In the genomic region with DNA sequence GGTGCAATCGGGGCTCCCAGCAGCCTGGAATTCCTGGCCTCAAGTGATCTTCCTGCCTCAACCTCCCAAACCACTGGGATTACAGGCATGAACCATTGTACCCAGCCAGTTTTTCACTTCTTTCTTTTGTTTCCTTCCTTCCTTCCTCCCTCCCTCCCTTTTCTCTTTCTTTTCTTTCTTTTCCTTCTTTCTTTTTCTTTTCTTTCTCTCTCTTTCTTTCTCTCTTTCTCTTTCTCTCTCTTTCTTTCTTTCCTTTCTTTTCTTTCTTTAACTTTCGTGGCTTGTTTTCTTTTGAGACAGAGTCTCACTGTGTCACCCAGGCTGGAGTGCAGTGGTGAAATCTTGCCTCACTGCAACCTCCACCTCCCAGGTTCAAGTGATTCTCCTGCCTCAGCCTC, we compare ENCODE assay signal across 27 cellular contexts. TPM values are rescaled to one million over a fixed set of nuclear protein-coding genes. Genes with fewer than 3 reads are reported as not detected.
DNase-seq lines count a peak whose midpoint lies in the region; ATAC-seq, FAIRE-seq and TF ChIP-seq lines count a peak whose summit lies in the region.
"Had no signal": no experiment of that assay in that cellular context is flagged by ENCODE, and none has a peak within 500 bp of the region (broad histone marks: within the 10 kb centered on the region; RNA-seq: fewer than 3 reads in every experiment).

No MANE protein-coding gene starts in this region.

- H3K9me3 ChIP-seq in BLaER1 treated with 17β-estradiol and CSF1 and Interleukin-3, amounts not matched to agents 10 nM and 100 nM (replicated peaks in 1 of 11), result peaks cover 0 to 6% (median 0%) of the 10 kb centered on the region in 11 experiments; a peak in 5 of 22 replicates
- H3K9me3 ChIP-seq in T-helper 17 cell (ENCODE audit: control insufficient read depth, low read length, poor library complexity, severe bottlenecking) (no peaks in the 10 kb centered on the region), PC-3 (ENCODE audit: low read length) (no peaks in the 10 kb centered on the region)
- H3K9me3 ChIP-seq: esophagus muscularis mucosa, heart left ventricle, lower lobe of right lung, right atrium auricular region, upper lobe of right lung had no signal

- no peaks in the 10 kb centered on the region for H3K27me3 ChIP-seq in BLaER1 treated with 17β-estradiol and CSF1 and Interleukin-3, amounts not matched to agents 10 nM and 100 nM
- H3K27me3 ChIP-seq in PC-3 (ENCODE audit: low read length), result no peaks in the 10 kb centered on the region
- H3K27me3 ChIP-seq: esophagus muscularis mucosa, foreskin keratinocyte, heart left ventricle, neural progenitor cell, right atrium auricular region, upper lobe of right lung had no signal

- no peaks in the 10 kb centered on the region for H3K9me2 ChIP-seq in PC-3 (replicated peaks; ENCODE audit: low read length)

- peaks cover 0 to 80% (median 38%) of the 10 kb centered on the region in 11 experiments; a peak in 15 of 22 replicates for H4K20me1 ChIP-seq in BLaER1 treated with 17β-estradiol and CSF1 and Interleukin-3, amounts not matched to agents 10 nM and 100 nM
- H4K20me1 ChIP-seq in PC-3 (ENCODE audit: low read length), result no peaks in the 10 kb centered on the region

- no peaks in the 10 kb centered on the region for H3F3A ChIP-seq in PC-3 (ENCODE audit: low read length, unreplicated experiment)

- ATAC-seq in T-helper 17 cell, result no peak
- no peak for ATAC-seq in PC-3
- ATAC-seq: foreskin keratinocyte, heart left ventricle, lower lobe of right lung had no signal

- CTCF ChIA-PET in PC-3 (lab: Charles Lee), result no interaction called here

- BruUV-seq in PC-3 (replicated peaks; lab: Mats Ljungman, UMichigan), result no TSS peak

- no peak overlapping the region for H2AFZ ChIP-seq in PC-3 (ENCODE audit: low read length)
- H2AFZ ChIP-seq: neural progenitor cell had no signal

- no peak for TF ChIP-seq CTCF in nephron progenitor cell (IDR thresholded peaks at IDR 0.05)
- TF ChIP-seq CTCF in D721Med (IDR thresholded peaks at IDR 0.05; ENCODE audit: insufficient read depth, missing control alignments), result no peak
- no peak for TF ChIP-seq CTCF in PC-3 (conservative IDR thresholded peaks at IDR 0.05; ENCODE audit: low read depth, low read length)

- H3K4me3 Mint-ChIP-seq in T-helper 17 cell (no peak overlapping the region), nephron progenitor cell (no peak overlapping the region)
- H3K4me3 Mint-ChIP-seq: activated CD4-positive, alpha-beta T cell treated with anti-CD3 and anti-CD28 coated beads, Interleukin-2, amount 10 ng/mL, durations not matched to agents 24 days and 14 days; neural progenitor cell; T-helper 2 cell treated with Interferon-gamma antibody and Interleukin-4, amounts not matched to agents 5 μg/mL and 100 μg/mL, for 36 hours had no signal

- peaks cover 28 to 84% (median 63%) of the 10 kb centered on the region in 11 experiments for H3K36me3 ChIP-seq in BLaER1 treated with 17β-estradiol and CSF1 and Interleukin-3, amounts not matched to agents 10 nM and 100 nM
- H3K36me3 ChIP-seq in PC-3 (ENCODE audit: low read depth, low read length), result no peaks in the 10 kb centered on the region
- H3K36me3 ChIP-seq: neural progenitor cell, right atrium auricular region, upper lobe of right lung had no signal

- no peaks in the 10 kb centered on the region for H3K79me2 ChIP-seq in PC-3 (ENCODE audit: low read length)

- intact Hi-C loops in PC-3 (cut with micrococcal nuclease), result no loop called here

- H3K36me3 Mint-ChIP-seq in T-helper 17 cell (ENCODE audit: low read depth) (no peaks in the 10 kb centered on the region), nephron progenitor cell (ENCODE audit: low read depth) (peaks cover 30% of the 10 kb centered on the region)

- H3K27ac Mint-ChIP-seq in T-helper 17 cell (peak overlapping the region; percentile 77), nephron progenitor cell (peak overlapping the region; percentile 41)
- H3K27ac Mint-ChIP-seq: activated CD4-positive, alpha-beta T cell treated with anti-CD3 and anti-CD28 coated beads, Interleukin-2, amount 10 ng/mL, durations not matched to agents 24 days and 14 days; neural progenitor cell; T-helper 2 cell treated with Interferon-gamma antibody and Interleukin-4, amounts not matched to agents 5 μg/mL and 100 μg/mL, for 36 hours had no signal

- H3K4me1 Mint-ChIP-seq in T-helper 17 cell (peaks cover 9% of the 10 kb centered on the region), nephron progenitor cell (peaks cover 6% of the 10 kb centered on the region)
- H3K4me1 Mint-ChIP-seq: activated CD4-positive, alpha-beta T cell treated with anti-CD3 and anti-CD28 coated beads, Interleukin-2, amount 10 ng/mL, durations not matched to agents 24 days and 14 days had no signal

- peak overlapping the region in 7 of 11 experiments; percentile 37 to 72 (median 52); a peak in 15 of 22 replicates for H3K27ac ChIP-seq in BLaER1 treated with 17β-estradiol and CSF1 and Interleukin-3, amounts not matched to agents 10 nM and 100 nM
- H3K27ac ChIP-seq in PC-3 (ENCODE audit: low read length), result no peak overlapping the region
- H3K27ac ChIP-seq: esophagus muscularis mucosa, foreskin keratinocyte, heart left ventricle, lower lobe of right lung, neural progenitor cell, right atrium auricular region, SK-N-MC, upper lobe of right lung had no signal

- H3K4me2 ChIP-seq in BLaER1 treated with 17β-estradiol and CSF1 and Interleukin-3, amounts not matched to agents 10 nM and 100 nM, result peak overlapping the region; percentile 41 to 81 (median 70)
- H3K4me2 ChIP-seq in PC-3 (ENCODE audit: low read length), result no peak overlapping the region
- H3K4me2 ChIP-seq: neural progenitor cell, smooth muscle cell had no signal

- FAIRE-seq in GM12892 (lab: Jason Lieb, UNC) (peak; percentile 21), D721Med (lab: Jason Lieb, UNC) (no peak)
- FAIRE-seq: H54, kidney had no signal

- no peak overlapping the region for H3K4me3 ChIP-seq in BLaER1 treated with 17β-estradiol and CSF1 and Interleukin-3, amounts not matched to agents 10 nM and 100 nM
- no peak overlapping the region for H3K4me3 ChIP-seq in PC-3 (ENCODE audit: low read length)
- H3K4me3 ChIP-seq: esophagus muscularis mucosa, heart left ventricle, lower lobe of right lung, neural progenitor cell, right atrium auricular region, SK-N-MC, smooth muscle cell, upper lobe of right lung had no signal

- POLR2A ChIA-PET in PC-3 (lab: Charles Lee; ENCODE audit: unreplicated experiment), result no interaction called here

- H3K27me3 Mint-ChIP-seq in T-helper 17 cell, result no peaks in the 10 kb centered on the region
- H3K27me3 Mint-ChIP-seq in nephron progenitor cell (ENCODE audit: low read depth, poor library complexity), result no peaks in the 10 kb centered on the region
- H3K27me3 Mint-ChIP-seq: activated CD4-positive, alpha-beta T cell treated with anti-CD3 and anti-CD28 coated beads, Interleukin-2, amount 10 ng/mL, durations not matched to agents 24 days and 14 days had no signal

- DNase-seq in GM12892 (ENCODE audit: insufficient read length) (no peak), T-helper 17 cell (no peak), nephron progenitor cell (no peak), D721Med (ENCODE audit: insufficient read length, low spot score) (no peak), PC-3 (no peak), SHP77 (lab: John Stamatoyannopoulos, UW) (no peak)
- DNase-seq: activated CD4-positive, alpha-beta T cell treated with anti-CD3 and anti-CD28 coated beads, Interleukin-2, amount 10 ng/mL, durations not matched to agents 24 days and 14 days; activated CD8-positive, alpha-beta memory T cell treated with anti-CD3 and anti-CD28 coated beads, Interleukin-2, amount 50 U/mL, for 4 hours; activated effector memory CD4-positive, alpha-beta T cell treated with anti-CD3 and anti-CD28 coated beads, Interleukin-2, amount 50 U/mL, for 16 hours; central memory CD4-positive, alpha-beta T cell; EL; foreskin keratinocyte; heart left ventricle; kidney; lower lobe of right lung; NCI-H1105 treated with DMSO at 0.1 percent for 48 hours; NCI-H2029; NCI-H69; upper lobe of right lung had no signal

- H3K9ac ChIP-seq in BLaER1 treated with 17β-estradiol and CSF1 and Interleukin-3, amounts not matched to agents 10 nM and 100 nM, result peak overlapping the region in 8 of 11 experiments; percentile 23 to 64 (median 41); a peak in 14 of 22 replicates
- no peak overlapping the region for H3K9ac ChIP-seq in PC-3 (ENCODE audit: low read length)
- H3K9ac ChIP-seq: neural progenitor cell had no signal

- peaks cover 44 to 79% (median 69%) of the 10 kb centered on the region in 10 experiments for H3K4me1 ChIP-seq in BLaER1 treated with 17β-estradiol and CSF1 and Interleukin-3, amounts not matched to agents 10 nM and 100 nM
- H3K4me1 ChIP-seq in PC-3 (ENCODE audit: insufficient read depth, low read length), result peaks cover 6% of the 10 kb centered on the region
- H3K4me1 ChIP-seq: foreskin keratinocyte, lower lobe of right lung, neural progenitor cell, upper lobe of right lung had no signal

- H3K9me3 Mint-ChIP-seq in nephron progenitor cell, result no peaks in the 10 kb centered on the region
- H3K9me3 Mint-ChIP-seq: activated CD4-positive, alpha-beta T cell treated with anti-CD3 and anti-CD28 coated beads, Interleukin-2, amount 10 ng/mL, durations not matched to agents 24 days and 14 days; neural progenitor cell; T-helper 2 cell treated with Interferon-gamma antibody and Interleukin-4, amounts not matched to agents 5 μg/mL and 100 μg/mL, for 36 hours had no signal

- TF ChIP-seq POLR2A in GM12892 (IDR thresholded peaks at IDR 0.05; ENCODE audit: low read depth, low read length), result no peak

RNA-seq across cellular contexts. Expression of gene ORAI2, which starts 12.3 kb away (rescaled TPM):
- polyA plus RNA-seq in GM12892 (2012; ENCODE audit: missing spikeins), result 11.9 TPM
- total RNA-seq in T-helper 17 cell (10 to 100 TPM; 33.9 to 50.5 TPM), PC-3 (2014; rRNA removed) (20.8 and 21.5 TPM in 2 replicates)

RNA-seq across cellular contexts. Expression of gene ALKBH4, which starts 19.0 kb away (rescaled TPM):
- polyA plus RNA-seq in GM12892 (2012; ENCODE audit: missing spikeins), result 3.7 TPM
- total RNA-seq in T-helper 17 cell, result 1 to 10 TPM; 4.4 to 5.5 TPM
- total RNA-seq in PC-3 (2014; rRNA removed), result 21.3 and 31.0 TPM in 2 replicates

RNA-seq across cellular contexts. Expression of gene LRWD1, which starts 19.1 kb away (rescaled TPM):
- 7.2 TPM for polyA plus RNA-seq in GM12892 (2012; ENCODE audit: missing spikeins)
- total RNA-seq in T-helper 17 cell (10 to 100 TPM; 13.5 to 15.2 TPM), PC-3 (2014; rRNA removed) (41.8 and 69.5 TPM in 2 replicates)

RNA-seq across cellular contexts. Expression of gene POLR2J, which starts 33.0 kb away (rescaled TPM):
- polyA plus RNA-seq in GM12892 (2012; ENCODE audit: missing spikeins), result 60.1 TPM
- total RNA-seq in T-helper 17 cell (10 to 100 TPM; 35.6 to 37.9 TPM), PC-3 (2014; rRNA removed) (71.6 and 101 TPM in 2 replicates)

RNA-seq across cellular contexts. Expression of gene PRKRIP1, which starts 49.5 kb away (rescaled TPM):
- polyA plus RNA-seq in GM12892 (2012; ENCODE audit: missing spikeins), result 25.2 TPM
- 10 to 100 TPM; 38.0 to 44.0 TPM for total RNA-seq in T-helper 17 cell
- 28.9 and 49.4 TPM in 2 replicates for total RNA-seq in PC-3 (2014; rRNA removed)
